Comparison of ENCODE assay signal across 21 cellular contexts in genomic region chr4:113450681-113451080, GRCh38.
DNase-seq lines count a peak whose midpoint lies in the region.
"Had no signal": no experiment of that assay in that cellular context is flagged by ENCODE, and none has a peak within 500 bp of the region (broad histone marks: within the 10 kb centered on the region; RNA-seq: fewer than 3 reads in every experiment).

No MANE protein-coding gene starts in this region.

- DNase-seq in NCI-H2171 (lab: John Stamatoyannopoulos, UW), result peak; percentile 2
- no peak for DNase-seq in mesenchymal stem cell
- no peak for DNase-seq in KG1 (lab: John Stamatoyannopoulos, UW)
- no peak for DNase-seq in NCI-H1436 treated with DMSO at 0.1 percent for 48 hours (lab: John Stamatoyannopoulos, UW)
- DNase-seq in SW480 (ENCODE audit: low spot score), result no peak
- DNase-seq: Caco-2; CD8-positive, alpha-beta T cell; GDM1; MG63; NCI-H1105 treated with DMSO at 0.1 percent for 48 hours; NCI-H2029; NCI-H226; NCI-H510A; NCI-H69; Right ventricle myocardium superior; RPMI8226 had no signal

- no peak overlapping the region for H3K18ac ChIP-seq in mesenchymal stem cell (ENCODE audit: low read depth in 1 of 2, low read length in 2 of 2)

- no peak overlapping the region for H2BK12ac ChIP-seq in mesenchymal stem cell (ENCODE audit: low read length in 2 of 2)

- H2BK15ac ChIP-seq in mesenchymal stem cell (ENCODE audit: low read depth, poor library complexity, severe bottlenecking), result no peak overlapping the region

- no peak overlapping the region for H3K14ac ChIP-seq in mesenchymal stem cell (ENCODE audit: low read length in 2 of 2)

- H4K91ac ChIP-seq in mesenchymal stem cell (ENCODE audit: low read length), result no peak overlapping the region

- H3K9me3 ChIP-seq in HUES6 (ENCODE audit: control insufficient read depth, insufficient read depth, low read depth, low read length) (no peaks in the 10 kb centered on the region), mesenchymal stem cell (ENCODE audit: control insufficient read depth, low read length) (peaks cover 4% of the 10 kb centered on the region), subcutaneous abdominal adipose tissue (ENCODE audit: control insufficient read depth in 5 of 5, low read length in 5 of 5) (peaks cover 0 to 3% (median 0%) of the 10 kb centered on the region in 5 donors)
- H3K9me3 ChIP-seq: Caco-2 had no signal

- H4K8ac ChIP-seq in mesenchymal stem cell (ENCODE audit: low read length), result no peak overlapping the region

- H3K27me3 ChIP-seq in HUES6 (ENCODE audit: control insufficient read depth, insufficient read depth, low read length) (no peaks in the 10 kb centered on the region), mesenchymal stem cell (ENCODE audit: control insufficient read depth in 1 of 2, insufficient read depth in 1 of 2, low read length in 2 of 2) (no peaks in the 10 kb centered on the region), subcutaneous abdominal adipose tissue (ENCODE audit: control insufficient read depth in 5 of 5, insufficient read depth in 4 of 5, low read length in 5 of 5) (no peaks in the 10 kb centered on the region)
- H3K27me3 ChIP-seq: MG63 had no signal

- H2AFZ ChIP-seq in mesenchymal stem cell (ENCODE audit: low read depth, low read length), result no peak overlapping the region

- no peak overlapping the region for H3K23ac ChIP-seq in mesenchymal stem cell (ENCODE audit: low read length in 2 of 2)

- H3K9ac ChIP-seq in HUES6 (ENCODE audit: low read length), result no peak overlapping the region
- H3K9ac ChIP-seq in mesenchymal stem cell (ENCODE audit: low read length), result peak overlapping the region; percentile 69
- H3K9ac ChIP-seq in subcutaneous abdominal adipose tissue (ENCODE audit: low read length in 5 of 5), result no peak overlapping the region

- H2BK5ac ChIP-seq in mesenchymal stem cell (ENCODE audit: low read depth, low read length, poor library complexity, severe bottlenecking), result no peak overlapping the region

- 100% methylated on average over 1 of the region's 3 CpGs for WGBS in mesenchymal stem cell

- H3K27ac ChIP-seq in HUES6 (ENCODE audit: low read depth, low read length) (0 out of 2 replicates have a peak overlapping the region, but pooled peaks have one; percentile 37), mesenchymal stem cell (ENCODE audit: low read length, poor library complexity, severe bottlenecking) (no peak overlapping the region), subcutaneous abdominal adipose tissue (ENCODE audit: low read depth, low read length) (peak overlapping the region; percentile 3)
- H3K27ac ChIP-seq: C4-2B had no signal

- H3K4ac ChIP-seq in mesenchymal stem cell (ENCODE audit: low read depth in 1 of 2, low read length in 2 of 2), result peak overlapping the region in 1 of 2 experiments; percentile 22

- no peak overlapping the region for H3K4me2 ChIP-seq in mesenchymal stem cell (ENCODE audit: low read length, poor library complexity, severe bottlenecking)

- H3K4me1 ChIP-seq in HUES6 (ENCODE audit: control insufficient read depth, insufficient read depth, low read length), result peaks cover 63% of the 10 kb centered on the region
- H3K4me1 ChIP-seq in mesenchymal stem cell (ENCODE audit: control insufficient read depth, insufficient read depth, low read depth, low read length), result peaks cover 2% of the 10 kb centered on the region
- peaks cover 3 to 43% (median 39%) of the 10 kb centered on the region in 5 donors for H3K4me1 ChIP-seq in subcutaneous abdominal adipose tissue (ENCODE audit: control insufficient read depth in 5 of 5, insufficient read depth in 5 of 5, low read length in 5 of 5)

- no peaks in the 10 kb centered on the region for H3K36me3 ChIP-seq in HUES6 (ENCODE audit: control insufficient read depth, insufficient read depth, low read length)
- peaks cover 0 to 59% of the 10 kb centered on the region in 2 experiments for H3K36me3 ChIP-seq in mesenchymal stem cell (ENCODE audit: control insufficient read depth in 1 of 2, insufficient read depth in 2 of 2, low read depth in 1 of 2, low read length in 2 of 2)
- peaks cover 0 to 6% (median 3%) of the 10 kb centered on the region in 5 donors for H3K36me3 ChIP-seq in subcutaneous abdominal adipose tissue (ENCODE audit: control insufficient read depth in 5 of 5, insufficient read depth in 5 of 5, low read length in 5 of 5)
- H3K36me3 ChIP-seq: MG63 had no signal

- no peak overlapping the region for H2BK120ac ChIP-seq in mesenchymal stem cell (ENCODE audit: low read depth, low read length)

- peaks cover 4% of the 10 kb centered on the region for H3K79me1 ChIP-seq in mesenchymal stem cell (replicated peaks; ENCODE audit: low read length, poor library complexity, severe bottlenecking)

- H3K4me3 ChIP-seq in HUES6 (ENCODE audit: low read depth, low read length), result no peak overlapping the region
- no peak overlapping the region for H3K4me3 ChIP-seq in mesenchymal stem cell (ENCODE audit: insufficient read depth in 1 of 2, low read depth in 1 of 2, low read length in 2 of 2)
- H3K4me3 ChIP-seq in subcutaneous abdominal adipose tissue (ENCODE audit: low read depth in 1 of 5, low read length in 5 of 5), result no peak overlapping the region
- H3K4me3 ChIP-seq: GM12878, K562, MG63 had no signal

- H2AK5ac ChIP-seq in mesenchymal stem cell (ENCODE audit: low read length, severe bottlenecking), result no peak overlapping the region
